23 cellular contexts compared by ENCODE assay signal in genomic region chr7:22223841-22224240, GRCh38.
"Had no signal": no experiment of that assay in that cellular context is flagged by ENCODE, and none has a peak within 500 bp of the region (broad histone marks: within the 10 kb centered on the region; RNA-seq: fewer than 3 reads in every experiment).

No MANE protein-coding gene starts in this region.

- H3K27me3 ChIP-seq: esophagus muscularis mucosa, heart right ventricle, sigmoid colon, thyroid gland had no signal

- H3K4me1 Mint-ChIP-seq: activated B cell treated with CpG ODN at 0.5 μM for 24 hours; activated CD4-positive, alpha-beta T cell treated with anti-CD3 and anti-CD28 coated beads for 36 hours; activated naive CD4-positive, alpha-beta T cell treated with anti-CD3 and anti-CD28 coated beads, Interleukin-2, amount 10 ng/mL, durations not matched to agents 7 days and 5 days; brain; naive B cell had no signal

- H3K36me3 Mint-ChIP-seq: activated naive CD4-positive, alpha-beta T cell treated with anti-CD3 and anti-CD28 coated beads, Interleukin-2, amount 10 ng/mL, durations not matched to agents 7 days and 5 days; brain had no signal

- H3K4me3 Mint-ChIP-seq: activated B cell treated with CpG ODN at 0.5 μM for 24 hours; activated CD4-positive, alpha-beta T cell treated with anti-CD3 and anti-CD28 coated beads for 36 hours; activated naive CD4-positive, alpha-beta T cell treated with anti-CD3 and anti-CD28 coated beads, Interleukin-2, amount 10 ng/mL, durations not matched to agents 7 days and 5 days; brain; effector memory CD8-positive, alpha-beta T cell; naive B cell; T-helper 1 cell treated with Interleukin-12 subunit alpha and Interleukin-12 subunit beta and Interleukin-4 antibody, amounts not matched to agents 30 μg/mL and 1 μg/mL, for 36 hours had no signal

- H3K4me1 ChIP-seq: sigmoid colon, thyroid gland had no signal

- H3K27ac ChIP-seq: esophagus muscularis mucosa, heart right ventricle, sigmoid colon, thyroid gland had no signal

- ATAC-seq: activated CD4-positive, alpha-beta T cell treated with anti-CD3 and anti-CD28 coated beads for 36 hours; effector memory CD8-positive, alpha-beta T cell; heart right ventricle; left cardiac atrium had no signal

- H3K9me3 ChIP-seq: esophagus muscularis mucosa, lower lobe of right lung, sigmoid colon, thyroid gland had no signal

- H3K4me3 ChIP-seq: esophagus muscularis mucosa, heart right ventricle, lower lobe of right lung, sigmoid colon, thyroid gland had no signal

- H3K9me3 Mint-ChIP-seq: activated naive CD4-positive, alpha-beta T cell treated with anti-CD3 and anti-CD28 coated beads, Interleukin-2, amount 10 ng/mL, durations not matched to agents 7 days and 5 days; effector memory CD8-positive, alpha-beta T cell; T-helper 1 cell treated with Interleukin-12 subunit alpha and Interleukin-12 subunit beta and Interleukin-4 antibody, amounts not matched to agents 30 μg/mL and 1 μg/mL, for 36 hours had no signal

- H3K36me3 ChIP-seq: esophagus muscularis mucosa, heart right ventricle, lower lobe of right lung, sigmoid colon, thyroid gland had no signal

- H3K27me3 Mint-ChIP-seq: activated B cell treated with CpG ODN at 0.5 μM for 24 hours; activated CD4-positive, alpha-beta T cell treated with anti-CD3 and anti-CD28 coated beads for 36 hours; naive B cell had no signal

- DNase-seq: activated B cell treated with CpG ODN at 0.5 μM for 24 hours; activated CD4-positive, alpha-beta T cell treated with anti-CD3 and anti-CD28 coated beads for 36 hours; activated CD4-positive, alpha-beta T cell treated with anti-CD3 and anti-CD28 coated beads, Interleukin-2, amount 50 U/mL, for 48 hours; activated effector memory CD4-positive, alpha-beta T cell treated with anti-CD3 and anti-CD28 coated beads, Interleukin-2, amount 50 U/mL, for 16 hours; activated naive CD4-positive, alpha-beta T cell treated with anti-CD3 and anti-CD28 coated beads, Interleukin-2, amount 10 ng/mL, durations not matched to agents 7 days and 5 days; activated T-cell treated with anti-CD3 and anti-CD28 coated beads, Interleukin-2, amount 50 U/mL, for 48 hours; amygdala; caudate nucleus; effector memory CD8-positive, alpha-beta T cell; heart right ventricle; islet precursor cell; left cardiac atrium; lower lobe of right lung; naive B cell; nucleus accumbens; sigmoid colon; stimulated activated CD4-positive, alpha-beta T cell treated with anti-CD3 and anti-CD28 coated beads, Interleukin-4, amount 100 ng/mL, for 1 hour; stimulated activated naive CD4-positive, alpha-beta T cell; T1000; thyroid gland had no signal

- H3K27ac Mint-ChIP-seq: activated B cell treated with CpG ODN at 0.5 μM for 24 hours; activated CD4-positive, alpha-beta T cell treated with anti-CD3 and anti-CD28 coated beads for 36 hours; activated naive CD4-positive, alpha-beta T cell treated with anti-CD3 and anti-CD28 coated beads, Interleukin-2, amount 10 ng/mL, durations not matched to agents 7 days and 5 days; brain; effector memory CD8-positive, alpha-beta T cell; T-helper 1 cell treated with Interleukin-12 subunit alpha and Interleukin-12 subunit beta and Interleukin-4 antibody, amounts not matched to agents 30 μg/mL and 1 μg/mL, for 36 hours had no signal
